8 cellular contexts compared by ENCODE assay signal in genomic region chr3:161221881-161222600, GRCh38. TPM values are rescaled to one million over a fixed set of nuclear protein-coding genes. Genes with fewer than 3 reads are reported as not detected.
A peak's percentile ranks its signal among the peaks of the same experiment; 100 is the strongest.
DNase-seq lines count a peak whose midpoint lies in the region; ATAC-seq and TF ChIP-seq lines count a peak whose summit lies in the region.

No MANE protein-coding gene starts in this region.

- H3K4me1 ChIP-seq in heart left ventricle = peaks cover 6 to 54% (median 36%) of the 10 kb centered on the region in 12 donors

- whole genome bisulfite sequencing in heart left ventricle, 4 donors = 5 to 7% (median 6%) methylated on average over 17 of the region's 17 CpGs

- H3K27me3 Mint-ChIP-seq in activated CD4-positive, alpha-beta T cell treated with anti-CD3 and anti-CD28 coated beads for 36 hours = no peaks in the 10 kb centered on the region
- H3K27me3 Mint-ChIP-seq in activated CD8-positive, alpha-beta T cell treated with anti-CD3 and anti-CD28 coated beads, Interleukin-2, amount 10 ng/mL, durations not matched to agents 7 days and 5 days (ENCODE audit: low read depth) = no peaks in the 10 kb centered on the region
- no peaks in the 10 kb centered on the region for H3K27me3 Mint-ChIP-seq in progenitor cell of endocrine pancreas

- H3K27ac Mint-ChIP-seq in activated CD4-positive, alpha-beta T cell treated with anti-CD3 and anti-CD28 coated beads for 36 hours = peak overlapping the region; percentile 88
- peak overlapping the region; percentile 90 for H3K27ac Mint-ChIP-seq in activated CD8-positive, alpha-beta T cell treated with anti-CD3 and anti-CD28 coated beads, Interleukin-2, amount 10 ng/mL, durations not matched to agents 7 days and 5 days
- H3K27ac Mint-ChIP-seq in progenitor cell of endocrine pancreas = peak overlapping the region; percentile 95

- H3K27ac ChIP-seq in heart left ventricle = peak overlapping the region in 11 of 12 donors; percentile 82 to 99 (median 91)

- H3K9me3 ChIP-seq in MG63 = no peaks in the 10 kb centered on the region
- H3K9me3 ChIP-seq in heart left ventricle = no peaks in the 10 kb centered on the region

- CTCF ChIA-PET in activated CD4-positive, alpha-beta T cell treated with anti-CD3 and anti-CD28 coated beads for 36 hours (lab: Charles Lee) = interaction anchor here (0.6 to 2.1 kb wide), 5 partner anchors 9 to 552 kb away, joined by 3 to 9 read pairs (median 4); no protein-coding TSS in a partner anchor
- CTCF ChIA-PET in activated CD8-positive, alpha-beta T cell treated with anti-CD3 and anti-CD28 coated beads, Interleukin-2, amount 10 ng/mL, durations not matched to agents 7 days and 5 days (lab: Charles Lee) = interaction anchor here (0.7 to 1.6 kb wide), 6 partner anchors 9 to 265 kb away, joined by 3 to 6 read pairs (median 3); no protein-coding TSS in a partner anchor

- DNase-seq in activated CD4-positive, alpha-beta T cell treated with anti-CD3 and anti-CD28 coated beads for 36 hours = peak; percentile 38
- DNase-seq in activated CD4-positive, alpha-beta T cell treated with anti-CD3 and anti-CD28 coated beads for 1 hour = no peak
- peak; percentile 13 for DNase-seq in MG63
- DNase-seq in activated CD8-positive, alpha-beta T cell treated with anti-CD3 and anti-CD28 coated beads, Interleukin-2, amount 10 ng/mL, durations not matched to agents 7 days and 5 days = peak; percentile 37
- DNase-seq in heart left ventricle = peak in 2 of 5 donors; percentile 30 to 58
- no peak for DNase-seq in progenitor cell of endocrine pancreas (ENCODE audit: low spot score, unreplicated experiment)
- no peak for DNase-seq in activated gamma-delta T cell (lab: John Stamatoyannopoulos, UW)

- no peak for TF ChIP-seq POLR2A in heart left ventricle (IDR thresholded peaks at IDR 0.05)

- peak overlapping the region; percentile 86 for H3K4me3 Mint-ChIP-seq in activated CD4-positive, alpha-beta T cell treated with anti-CD3 and anti-CD28 coated beads for 36 hours
- peak overlapping the region; percentile 87 for H3K4me3 Mint-ChIP-seq in activated CD8-positive, alpha-beta T cell treated with anti-CD3 and anti-CD28 coated beads, Interleukin-2, amount 10 ng/mL, durations not matched to agents 7 days and 5 days
- H3K4me3 Mint-ChIP-seq in progenitor cell of endocrine pancreas (ENCODE audit: low read depth) = peak overlapping the region; percentile 93

- H3K36me3 ChIP-seq in MG63 (peaks cover 40% of the 10 kb centered on the region), heart left ventricle (peaks cover 0 to 37% (median 23%) of the 10 kb centered on the region in 9 donors)

- POLR2A ChIA-PET in activated CD4-positive, alpha-beta T cell treated with anti-CD3 and anti-CD28 coated beads for 36 hours (lab: Charles Lee) = interaction anchor here (0.6 to 1.9 kb wide), 3 partner anchors 8 to 770 kb away, joined by 3 to 5 read pairs (median 3); no protein-coding TSS in a partner anchor
- POLR2A ChIA-PET in activated CD8-positive, alpha-beta T cell treated with anti-CD3 and anti-CD28 coated beads, Interleukin-2, amount 10 ng/mL, durations not matched to agents 7 days and 5 days (lab: Charles Lee) = interaction anchor here (0.6 to 1.3 kb wide), 3 partner anchors 9 to 124 kb away, joined by 3 to 4 read pairs (median 3); no protein-coding TSS in a partner anchor

- H3K36me3 Mint-ChIP-seq in activated CD4-positive, alpha-beta T cell treated with anti-CD3 and anti-CD28 coated beads for 36 hours (ENCODE audit: low read depth) = peaks cover 21% of the 10 kb centered on the region
- H3K36me3 Mint-ChIP-seq in activated CD8-positive, alpha-beta T cell treated with anti-CD3 and anti-CD28 coated beads, Interleukin-2, amount 10 ng/mL, durations not matched to agents 7 days and 5 days (ENCODE audit: low read depth) = peaks cover 19% of the 10 kb centered on the region
- H3K36me3 Mint-ChIP-seq in progenitor cell of endocrine pancreas (ENCODE audit: insufficient read depth) = peaks cover 10% of the 10 kb centered on the region

- intact Hi-C loops in activated CD4-positive, alpha-beta T cell treated with anti-CD3 and anti-CD28 coated beads for 36 hours (cut with DNase I, micrococcal nuclease) = loop anchor here (1.0 to 5.0 kb wide), 6 partner anchors 125 to 823 kb away; partner anchors contain the start of genes IFT80 (in 1 of the 2), KPNA4 (in 1 of the 2), PPM1L (in 1 of the 2) and SMC4 (in 1 of the 2)
- intact Hi-C loops in heart left ventricle (cut with DNase I) = loop anchor here in 6 of 10 donors (1.0 to 10.0 kb wide), 7 partner anchors 115 to 467 kb away; partner anchors contain the start of genes B3GALNT1 (in 3 of the 6) and PPM1L (in 1 of the 6)

- H3K9me3 Mint-ChIP-seq in activated CD4-positive, alpha-beta T cell treated with anti-CD3 and anti-CD28 coated beads for 36 hours (ENCODE audit: low read depth) = no peaks in the 10 kb centered on the region
- no peaks in the 10 kb centered on the region for H3K9me3 Mint-ChIP-seq in activated CD8-positive, alpha-beta T cell treated with anti-CD3 and anti-CD28 coated beads, Interleukin-2, amount 10 ng/mL, durations not matched to agents 7 days and 5 days (ENCODE audit: insufficient read depth)
- peaks cover 7% of the 10 kb centered on the region for H3K9me3 Mint-ChIP-seq in progenitor cell of endocrine pancreas (ENCODE audit: low read depth)

- ATAC-seq in activated CD4-positive, alpha-beta T cell treated with anti-CD3 and anti-CD28 coated beads for 36 hours = peak; percentile 21
- no peak for ATAC-seq in activated CD8-positive, alpha-beta T cell treated with anti-CD3 and anti-CD28 coated beads, Interleukin-2, amount 10 ng/mL, durations not matched to agents 7 days and 5 days
- ATAC-seq in heart left ventricle = peak in 2 of 4 donors; percentile 35 to 49
- ATAC-seq in HG03439 (IDR thresholded peaks at IDR 0.05; ENCODE audit: unreplicated experiment) = no peak

- peak overlapping the region; percentile 91 for H3K4me3 ChIP-seq in MG63
- H3K4me3 ChIP-seq in heart left ventricle = peak overlapping the region; percentile 66 to 96 (median 80)

- H3K27me3 ChIP-seq in MG63 (no peaks in the 10 kb centered on the region), heart left ventricle (no peaks in the 10 kb centered on the region)

- TF ChIP-seq CTCF in heart left ventricle (IDR thresholded peaks at IDR 0.05) = no peak
- no peak for TF ChIP-seq CTCF in progenitor cell of endocrine pancreas (IDR thresholded peaks at IDR 0.05; ENCODE audit: unreplicated experiment)

- H3K4me1 Mint-ChIP-seq in activated CD4-positive, alpha-beta T cell treated with anti-CD3 and anti-CD28 coated beads for 36 hours = peaks cover 29% of the 10 kb centered on the region
- peaks cover 33% of the 10 kb centered on the region for H3K4me1 Mint-ChIP-seq in activated CD8-positive, alpha-beta T cell treated with anti-CD3 and anti-CD28 coated beads, Interleukin-2, amount 10 ng/mL, durations not matched to agents 7 days and 5 days (ENCODE audit: low read depth)
- peaks cover 22% of the 10 kb centered on the region for H3K4me1 Mint-ChIP-seq in progenitor cell of endocrine pancreas (ENCODE audit: low read depth)

RNA-seq across cellular contexts. Expression of gene NMD3, which starts 0.9 kb away (rescaled TPM):
- total RNA-seq in activated CD4-positive, alpha-beta T cell treated with anti-CD3 and anti-CD28 coated beads for 36 hours = 10 to 100 TPM; 49.6 to 65.5 TPM
- 52.0 and 72.4 TPM in 2 replicates for total RNA-seq in MG63 (2014; rRNA removed; shearing (Covaris generic); ENCODE audit: low replicate concordance)
- total RNA-seq in activated CD8-positive, alpha-beta T cell treated with anti-CD3 and anti-CD28 coated beads, Interleukin-2, amount 10 ng/mL, durations not matched to agents 7 days and 5 days = 10 to 100 TPM; 43.4 to 44.6 TPM
- total RNA-seq in heart left ventricle = 10 to 100 TPM; 28.9 to 74.9 (median 57.6) TPM
- 10 to 100 TPM; 20.4 to 48.6 TPM for polyA plus RNA-seq in heart left ventricle
- total RNA-seq in progenitor cell of endocrine pancreas = 46.6 and 48.3 TPM in 2 replicates

Comparison
In these comparisons a context has a peak if more than half of its experiments do, and no peak if none do; other contexts are left out.
1. DNase-seq: peak in activated CD4-positive, alpha-beta T cell treated with anti-CD3 and anti-CD28 coated beads for 36 hours (single experiment), MG63 (single experiment) and activated CD8-positive, alpha-beta T cell treated with anti-CD3 and anti-CD28 coated beads, Interleukin-2, amount 10 ng/mL, durations not matched to agents 7 days and 5 days (single experiment); none in activated CD4-positive, alpha-beta T cell treated with anti-CD3 and anti-CD28 coated beads for 1 hour (single experiment), progenitor cell of endocrine pancreas (single experiment) and activated gamma-delta T cell (single experiment).
2. Peak in every context shown above with its lines, with median percentiles within 50 percentile points of each other: H3K27ac Mint-ChIP-seq and H3K4me3 Mint-ChIP-seq.